ENCODE assay signal across 9 cellular contexts in the genomic region with DNA sequence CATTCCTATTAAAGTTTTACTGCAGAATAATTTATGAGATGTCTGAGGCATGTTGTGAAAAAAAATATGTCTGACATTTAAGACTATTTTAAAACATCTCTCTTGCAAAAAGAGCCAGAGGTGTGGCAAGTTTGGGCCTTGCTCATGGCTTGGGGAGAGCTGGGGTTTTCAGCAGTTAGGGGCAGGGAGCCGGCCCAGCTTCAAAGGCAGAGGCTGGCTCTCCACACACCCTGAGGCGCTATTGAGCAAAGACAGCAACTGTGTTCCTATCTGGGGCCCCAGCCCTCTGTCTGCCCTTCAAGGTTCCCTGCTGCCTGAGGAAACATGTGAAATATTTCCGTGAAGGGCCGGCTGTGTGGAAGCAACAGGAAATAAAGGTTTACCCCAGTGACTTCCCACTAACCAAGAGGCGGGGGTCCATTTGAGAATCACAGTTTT.
DNase-seq lines count a peak whose midpoint lies in the region; ATAC-seq and TF ChIP-seq lines count a peak whose summit lies in the region.
"Had no signal": no experiment of that assay in that cellular context is flagged by ENCODE, and none has a peak within 500 bp of the region (broad histone marks: within the 10 kb centered on the region; RNA-seq: fewer than 3 reads in every experiment).

No MANE protein-coding gene starts in this region.

- H3K9me3 Mint-ChIP-seq in MCF 10A (ENCODE audit: unreplicated experiment), result no peaks in the 10 kb centered on the region

- H3K27ac Mint-ChIP-seq in MCF 10A (ENCODE audit: low read depth, unreplicated experiment), result peak overlapping the region; percentile 64

- no peak overlapping the region for H3K4me3 ChIP-seq in upper lobe of left lung

- in situ Hi-C loops in GM13976 (cut with MboI; ENCODE audit: low sequenced_read_pairs, unreplicated experiment), result no loop called here

- H3K27me3 Mint-ChIP-seq in MCF 10A (ENCODE audit: insufficient read depth, unreplicated experiment), result no peaks in the 10 kb centered on the region

- intact Hi-C loops in MCF 10A (cut with micrococcal nuclease) (loop anchor here (1.0 kb wide), 1 partner anchor 134 kb away; no protein-coding TSS in a partner anchor), left colon (cut with DNase I, micrococcal nuclease) (no loop called here)

- ATAC-seq in left colon, result peak; percentile 79
- peak; percentile 33 to 75 for ATAC-seq in upper lobe of left lung (ENCODE audit: low FRiP score in 2 of 2)
- no peak for ATAC-seq in HG02852 (IDR thresholded peaks at IDR 0.05; ENCODE audit: unreplicated experiment)

- peaks cover 18 to 55% (median 31%) of the 10 kb centered on the region in 4 donors for H3K4me1 ChIP-seq in upper lobe of left lung

- no peaks in the 10 kb centered on the region for H3K36me3 ChIP-seq in upper lobe of left lung

- no peaks in the 10 kb centered on the region for H3K36me3 Mint-ChIP-seq in MCF 10A (ENCODE audit: insufficient read depth, unreplicated experiment)

- POLR2A ChIA-PET in MCF 10A (lab: Yijun Ruan, JAX), result interaction anchor here (0.7 kb wide), 1 partner anchor 135 kb away, joined by 3 read pairs; no protein-coding TSS in a partner anchor

- peak overlapping the region; percentile 8 for H3K4me3 Mint-ChIP-seq in MCF 10A (ENCODE audit: unreplicated experiment)

- TF ChIP-seq CTCF in MCF 10A (IDR thresholded peaks at IDR 0.05; ENCODE audit: unreplicated experiment) (no peak), upper lobe of left lung (IDR thresholded peaks at IDR 0.05) (no peak), GM13976 (IDR thresholded peaks at IDR 0.05; ENCODE audit: borderline replicate concordance, control extremely low read depth, extremely low read depth, insufficient read depth, missing control alignments) (no peak)

- peak overlapping the region; percentile 48 to 75 (median 62) for H3K27ac ChIP-seq in upper lobe of left lung

- no TSS peak for BruUV-seq in MCF 10A (replicated peaks; lab: Mats Ljungman, UMichigan)

- H3K9me3 ChIP-seq in upper lobe of left lung, result no peaks in the 10 kb centered on the region

- peak in 1 of 4 donors; percentile 43 for TF ChIP-seq EP300 in upper lobe of left lung (IDR thresholded peaks at IDR 0.05)

- 10 to 21% methylated on average over 4 to 5 of the region's 5 CpGs for WGBS in upper lobe of left lung, 2 donors

- H3K4me1 Mint-ChIP-seq in MCF 10A (ENCODE audit: insufficient read depth, unreplicated experiment), result peaks cover 14% of the 10 kb centered on the region

- no peak for TF ChIP-seq POLR2A in upper lobe of left lung (IDR thresholded peaks at IDR 0.05)

- DNase-seq in NCI-H82 (lab: John Stamatoyannopoulos, UW) (peak; percentile 5), NCI-H82 treated with DMSO at 0.1 percent for 48 hours (lab: John Stamatoyannopoulos, UW; ENCODE audit: unreplicated experiment) (no peak), MCF 10A (ENCODE audit: unreplicated experiment) (peak; percentile 80), left colon (peak; percentile 52 to 75), upper lobe of left lung (peak in 1 of 2 donors; percentile 78), NCI-H187 (lab: John Stamatoyannopoulos, UW) (no peak), GM13976 (ENCODE audit: low spot score) (no peak)
- DNase-seq: NCI-H2029 treated with DMSO at 0.1 percent for 48 hours had no signal

- CTCF ChIA-PET in MCF 10A (lab: Yijun Ruan, JAX), result interaction anchor here (1.9 kb wide), 1 partner anchor 134 kb away, joined by 6 read pairs; no protein-coding TSS in a partner anchor

- H3K27me3 ChIP-seq in upper lobe of left lung, result no peaks in the 10 kb centered on the region

Comparison
In these comparisons a context has a peak if more than half of its experiments do, and no peak if none do; other contexts are left out.
1. DNase-seq: peak in NCI-H82 (single experiment), MCF 10A (single experiment) and left colon (2 of 2); none in NCI-H82 treated with DMSO at 0.1 percent for 48 hours (single experiment), NCI-H187 (0 of 2) and GM13976 (single experiment).